In genomic region chr5:143374496-143375217, GRCh38 we compare ENCODE assay signal across 20 cellular contexts. TPM values are rescaled to one million over a fixed set of nuclear protein-coding genes. Genes with fewer than 3 reads are reported as not detected.
DNase-seq lines count a peak whose midpoint lies in the region; ATAC-seq and TF ChIP-seq lines count a peak whose summit lies in the region.
"Had no signal": no experiment of that assay in that cellular context is flagged by ENCODE, and none has a peak within 500 bp of the region (broad histone marks: within the 10 kb centered on the region; RNA-seq: fewer than 3 reads in every experiment).

No MANE protein-coding gene starts in this region.

- ATAC-seq in activated T-cell treated with anti-CD3 and anti-CD28 coated beads, Interleukin-2, amount 50 U/mL, for 4 hours = peak; percentile 77 to 79

- no peak overlapping the region for H3K4me2 ChIP-seq in SK-N-SH
- H3K4me2 ChIP-seq: BLaER1 treated with 17β-estradiol and CSF1 and Interleukin-3, amounts not matched to agents 10 nM and 100 nM had no signal

- TF ChIP-seq EP300 in SK-N-SH (IDR thresholded peaks at IDR 0.05; ENCODE audit: borderline replicate concordance in 1 of 2, low read depth in 1 of 2, low read length in 1 of 2) = no peak

- H3K4me3 ChIP-seq in skeletal muscle tissue (ENCODE audit: low read length in 3 of 3) (no peak overlapping the region), SK-N-SH (ENCODE audit: low read depth in 2 of 2, low read length in 1 of 2) (no peak overlapping the region)
- H3K4me3 ChIP-seq: BLaER1 treated with 17β-estradiol and CSF1 and Interleukin-3, amounts not matched to agents 10 nM and 100 nM; lung; thyroid gland had no signal

- H2AFZ ChIP-seq in SK-N-SH (ENCODE audit: low read depth) = no peak overlapping the region

- peaks cover 4% of the 10 kb centered on the region for H4K20me1 ChIP-seq in SK-N-SH (ENCODE audit: insufficient read depth)

- no peak overlapping the region for H3K4me3 Mint-ChIP-seq in activated T-cell treated with anti-CD3 and anti-CD28 coated beads, Interleukin-2, amount 50 U/mL, for 4 hours
- H3K4me3 Mint-ChIP-seq in HFFc6 (no peak overlapping the region), chondrocyte (ENCODE audit: unreplicated experiment) (no peak overlapping the region)
- H3K4me3 Mint-ChIP-seq: activated CD4-positive, alpha-beta T cell treated with anti-CD3 and anti-CD28 coated beads, Interleukin-2, amount 10 ng/mL, durations not matched to agents 24 days and 14 days; brain had no signal

- peaks cover 94% of the 10 kb centered on the region for H3K79me2 ChIP-seq in SK-N-SH (ENCODE audit: insufficient read depth)

- peaks cover 21% of the 10 kb centered on the region for H3F3A ChIP-seq in SK-N-SH (replicated peaks; ENCODE audit: insufficient read depth)

- peaks cover 22 to 29% (median 28%) of the 10 kb centered on the region in 3 donors for H3K4me1 ChIP-seq in skeletal muscle tissue (ENCODE audit: control insufficient read depth in 3 of 3, insufficient read depth in 3 of 3, low read length in 3 of 3)
- peaks cover 6 to 8% of the 10 kb centered on the region in 2 experiments; a peak in 3 of 4 replicates for H3K4me1 ChIP-seq in SK-N-SH (ENCODE audit: control insufficient read depth in 1 of 2, insufficient read depth in 2 of 2, low read depth in 1 of 2, low read length in 1 of 2)

- H3K36me3 ChIP-seq in skeletal muscle tissue (ENCODE audit: control insufficient read depth in 3 of 3, insufficient read depth in 3 of 3, low read length in 3 of 3) (no peaks in the 10 kb centered on the region), SK-N-SH (replicated peaks in 1 of 2; ENCODE audit: control insufficient read depth in 1 of 2, insufficient read depth in 2 of 2, low read length in 1 of 2) (peaks cover 0 to 17% of the 10 kb centered on the region in 2 experiments)
- H3K36me3 ChIP-seq: thyroid gland had no signal

- H3K36me3 Mint-ChIP-seq in activated T-cell treated with anti-CD3 and anti-CD28 coated beads, Interleukin-2, amount 50 U/mL, for 4 hours (ENCODE audit: insufficient read depth) = peaks cover 27% of the 10 kb centered on the region
- peaks cover 4% of the 10 kb centered on the region for H3K36me3 Mint-ChIP-seq in HFFc6 (ENCODE audit: low read depth)
- H3K36me3 Mint-ChIP-seq in chondrocyte (ENCODE audit: low read depth) = no peaks in the 10 kb centered on the region
- H3K36me3 Mint-ChIP-seq: brain had no signal

- no peak for TF ChIP-seq RAD21 in SK-N-SH (IDR thresholded peaks at IDR 0.05; ENCODE audit: low read length)

- no peak for TF ChIP-seq CTCF in HFFc6 (IDR thresholded peaks at IDR 0.05)
- TF ChIP-seq CTCF in chondrocyte (IDR thresholded peaks at IDR 0.05) = no peak
- TF ChIP-seq CTCF in SK-N-SH (IDR thresholded peaks at IDR 0.05) = no peak

- peak overlapping the region; percentile 55 for H3K27ac Mint-ChIP-seq in HFFc6
- H3K27ac Mint-ChIP-seq in chondrocyte (ENCODE audit: unreplicated experiment) = peak overlapping the region; percentile 32
- H3K27ac Mint-ChIP-seq: activated CD4-positive, alpha-beta T cell treated with anti-CD3 and anti-CD28 coated beads, Interleukin-2, amount 10 ng/mL, durations not matched to agents 24 days and 14 days had no signal

- H3K9me3 ChIP-seq in skeletal muscle tissue (ENCODE audit: control insufficient read depth in 3 of 3, low read length in 3 of 3) (no peaks in the 10 kb centered on the region), SK-N-SH (no peaks in the 10 kb centered on the region)
- H3K9me3 ChIP-seq: thyroid gland had no signal

- peak overlapping the region; percentile 32 for H3K27ac ChIP-seq in skeletal muscle tissue (ENCODE audit: low read depth, low read length)
- no peak overlapping the region for H3K27ac ChIP-seq in SK-N-SH (ENCODE audit: low read depth in 2 of 2, low read length in 1 of 2)
- H3K27ac ChIP-seq: BLaER1 treated with 17β-estradiol and CSF1 and Interleukin-3, amounts not matched to agents 10 nM and 100 nM; thyroid gland had no signal

- H3K9me2 ChIP-seq in SK-N-SH = no peaks in the 10 kb centered on the region

- CTCF ChIA-PET in SK-N-SH (lab: Yijun Ruan, JAX) = interaction anchor here (1.6 kb wide), 1 partner anchor 14 kb away, joined by 4 read pairs; no protein-coding TSS in a partner anchor

- no peak overlapping the region for H3K9ac ChIP-seq in skeletal muscle tissue (ENCODE audit: low read depth in 1 of 3, low read length in 3 of 3)
- H3K9ac ChIP-seq in SK-N-SH = no peak overlapping the region
- H3K9ac ChIP-seq: BLaER1 treated with 17β-estradiol and CSF1 and Interleukin-3, amounts not matched to agents 10 nM and 100 nM had no signal

- POLR2A ChIA-PET in SK-N-SH (lab: Yijun Ruan, JAX) = no interaction called here

- H3K27me3 Mint-ChIP-seq in activated T-cell treated with anti-CD3 and anti-CD28 coated beads, Interleukin-2, amount 50 U/mL, for 4 hours (ENCODE audit: low read depth) = no peaks in the 10 kb centered on the region
- H3K27me3 Mint-ChIP-seq in HFFc6 (ENCODE audit: insufficient read depth) (no peaks in the 10 kb centered on the region), chondrocyte (ENCODE audit: low read depth) (no peaks in the 10 kb centered on the region)
- H3K27me3 Mint-ChIP-seq: activated CD4-positive, alpha-beta T cell treated with anti-CD3 and anti-CD28 coated beads, Interleukin-2, amount 10 ng/mL, durations not matched to agents 24 days and 14 days had no signal

- H3K4me1 Mint-ChIP-seq in activated T-cell treated with anti-CD3 and anti-CD28 coated beads, Interleukin-2, amount 50 U/mL, for 4 hours (ENCODE audit: low read depth) = peaks cover 74% of the 10 kb centered on the region
- H3K4me1 Mint-ChIP-seq in HFFc6 (ENCODE audit: low read depth) (peaks cover 73% of the 10 kb centered on the region), chondrocyte (ENCODE audit: low read depth) (peaks cover 35% of the 10 kb centered on the region)

- 87% methylated on average over 6 of the region's 6 CpGs for WGBS in SK-N-SH (ENCODE audit: low lambda C conversion rate)

- H3K27me3 ChIP-seq in skeletal muscle tissue (ENCODE audit: control insufficient read depth in 3 of 3, insufficient read depth in 3 of 3, low read length in 3 of 3) (no peaks in the 10 kb centered on the region), SK-N-SH (ENCODE audit: insufficient read depth) (no peaks in the 10 kb centered on the region)
- H3K27me3 ChIP-seq: BLaER1 treated with 17β-estradiol and CSF1 and Interleukin-3, amounts not matched to agents 10 nM and 100 nM; thyroid gland had no signal

- DNase-seq in activated T-cell treated with anti-CD3 and anti-CD28 coated beads, Interleukin-2, amount 50 U/mL, for 4 hours = no peak
- DNase-seq in activated T-cell treated with anti-CD3 and anti-CD28 coated beads for 4 hours = no peak
- no peak for DNase-seq in HFFc6
- no peak for DNase-seq in chondrocyte (ENCODE audit: low spot score)
- DNase-seq in SK-N-SH = no peak
- no peak for DNase-seq in occipital lobe (lab: John Stamatoyannopoulos, UW)
- no peak for DNase-seq in COLO829 (ENCODE audit: low spot score)
- DNase-seq: ACHN; activated CD4-positive, alpha-beta T cell treated with anti-CD3 and anti-CD28 coated beads, Interleukin-2, amount 10 ng/mL, durations not matched to agents 24 days and 14 days; KBM-7; NCI-H187 treated with DMSO at 0.1 percent for 48 hours; NCI-H226; NCI-H82; OCI-M1; SHP77; thyroid gland had no signal

- no peaks in the 10 kb centered on the region for H3K9me3 Mint-ChIP-seq in activated T-cell treated with anti-CD3 and anti-CD28 coated beads, Interleukin-2, amount 50 U/mL, for 4 hours
- H3K9me3 Mint-ChIP-seq in HFFc6 (no peaks in the 10 kb centered on the region), chondrocyte (ENCODE audit: low read depth) (no peaks in the 10 kb centered on the region)
- H3K9me3 Mint-ChIP-seq: activated CD4-positive, alpha-beta T cell treated with anti-CD3 and anti-CD28 coated beads, Interleukin-2, amount 10 ng/mL, durations not matched to agents 24 days and 14 days; brain had no signal

TF ChIP-seq in SK-N-SH, 30 proteins besides CTCF, POLR2A, EP300 and RAD21 (continues in another document):
- TF ChIP-seq MEF2A (IDR thresholded peaks at IDR 0.05; ENCODE audit: borderline replicate concordance, low read depth) = no peak
- no peak for TF ChIP-seq ELF1 (IDR thresholded peaks at IDR 0.05)
- no peak for TF ChIP-seq REST (IDR thresholded peaks at IDR 0.05; ENCODE audit: low read depth, low read length)
- no peak for TF ChIP-seq MAX (IDR thresholded peaks at IDR 0.05; ENCODE audit: low read depth)
- no peak for TF ChIP-seq NRF1 (IDR thresholded peaks at IDR 0.05; ENCODE audit: low read depth, low read length)

RNA-seq across cellular contexts. Expression of gene NR3C1, which starts 28.8 kb away (rescaled TPM):
- total RNA-seq in activated T-cell treated with anti-CD3 and anti-CD28 coated beads, Interleukin-2, amount 50 U/mL, for 4 hours = 10 to 100 TPM; 40.2 to 53.3 (median 43.1) TPM
- total RNA-seq in HFFc6 (2021; fragmentation: NEBNext Ultra II Directional; extraction: Animal tissue kit (Norgen Biotek cat#: 25700)) = 10 to 100 TPM; 61.6 to 86.9 (median 71.5) TPM
- total RNA-seq in chondrocyte = 37.1 to 46.4 TPM (median 44.6 TPM) in 3 replicates
- 76.7 TPM for total RNA-seq in skeletal muscle tissue
- 7.1 and 8.2 TPM in 2 replicates for polyA plus RNA-seq in SK-N-SH (2012; rRNA removed)
- 9.7 and 9.8 TPM in 2 replicates for polyA plus RNA-seq in SK-N-SH (2012; cell fraction: cytosol; rRNA removed)
- polyA plus RNA-seq in SK-N-SH (2012; cell fraction: nucleus; rRNA removed) = 4.2 and 8.9 TPM in 2 replicates
- total RNA-seq in occipital lobe = 27.1 TPM
